ENCODE assay signal across 1 cellular context in the genomic region with DNA sequence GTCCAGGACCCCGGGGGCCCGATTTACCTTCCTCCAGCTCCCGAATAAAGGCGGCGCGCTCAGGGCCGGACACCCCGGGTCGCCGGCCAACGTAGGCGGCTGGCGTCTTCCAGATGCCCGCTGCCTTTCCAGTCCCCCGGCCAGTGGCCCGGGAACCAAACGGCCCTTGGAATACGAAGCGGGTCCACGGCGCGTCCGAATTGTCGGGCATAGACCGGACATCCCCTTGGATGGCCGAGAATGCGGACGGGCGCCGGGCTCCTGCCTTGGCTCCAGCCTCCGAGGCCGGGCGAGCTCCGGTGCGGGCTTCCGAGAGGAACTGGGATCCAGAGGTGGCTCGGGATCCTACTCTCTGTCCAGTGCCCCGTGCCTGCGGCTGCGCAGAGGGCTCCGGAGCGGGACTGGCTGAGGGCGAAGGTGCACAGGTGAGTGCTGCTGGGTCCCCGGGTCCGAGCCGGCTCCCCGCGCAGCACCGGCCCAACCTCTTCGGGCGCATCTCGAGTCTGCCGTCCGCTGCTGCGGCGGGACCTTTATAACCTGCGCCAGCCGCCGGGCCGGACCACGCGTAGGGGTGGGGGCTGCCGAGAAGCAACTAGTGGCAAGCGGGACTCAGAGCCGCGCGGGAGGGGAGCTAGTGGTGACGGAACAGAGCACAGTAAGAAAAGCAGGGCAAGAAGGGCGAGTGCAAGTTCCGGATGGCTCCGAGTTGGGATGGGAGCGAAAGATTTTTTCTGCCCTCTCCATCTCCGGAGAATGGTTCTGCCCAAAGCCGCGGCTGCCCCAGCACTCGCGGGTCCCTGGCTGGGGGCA.
A peak's percentile ranks its signal among the peaks of the same experiment; 100 is the strongest.
TF ChIP-seq lines count a peak whose summit lies in the region.

A gene with protein sequence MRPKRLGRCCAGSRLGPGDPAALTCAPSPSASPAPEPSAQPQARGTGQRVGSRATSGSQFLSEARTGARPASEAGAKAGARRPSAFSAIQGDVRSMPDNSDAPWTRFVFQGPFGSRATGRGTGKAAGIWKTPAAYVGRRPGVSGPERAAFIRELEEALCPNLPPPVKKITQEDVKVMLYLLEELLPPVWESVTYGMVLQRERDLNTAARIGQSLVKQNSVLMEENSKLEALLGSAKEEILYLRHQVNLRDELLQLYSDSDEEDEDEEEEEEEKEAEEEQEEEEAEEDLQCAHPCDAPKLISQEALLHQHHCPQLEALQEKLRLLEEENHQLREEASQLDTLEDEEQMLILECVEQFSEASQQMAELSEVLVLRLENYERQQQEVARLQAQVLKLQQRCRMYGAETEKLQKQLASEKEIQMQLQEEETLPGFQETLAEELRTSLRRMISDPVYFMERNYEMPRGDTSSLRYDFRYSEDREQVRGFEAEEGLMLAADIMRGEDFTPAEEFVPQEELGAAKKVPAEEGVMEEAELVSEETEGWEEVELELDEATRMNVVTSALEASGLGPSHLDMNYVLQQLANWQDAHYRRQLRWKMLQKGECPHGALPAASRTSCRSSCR (minus strand): TSS at position 505 of the 810 bp plus-strand sequence. CDS start 9 bp downstream, at position 496.

TF ChIP-seq in WTC11, 78 proteins besides CTCF, POLR2A, EP300 and RAD21 (continued from another document):
- TF ChIP-seq, protein P1, sequence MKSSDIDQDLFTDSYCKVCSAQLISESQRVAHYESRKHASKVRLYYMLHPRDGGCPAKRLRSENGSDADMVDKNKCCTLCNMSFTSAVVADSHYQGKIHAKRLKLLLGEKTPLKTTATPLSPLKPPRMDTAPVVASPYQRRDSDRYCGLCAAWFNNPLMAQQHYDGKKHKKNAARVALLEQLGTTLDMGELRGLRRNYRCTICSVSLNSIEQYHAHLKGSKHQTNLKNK (CRISPR knock-in tag; IDR thresholded peaks at IDR 0.05) = peak; percentile 65; the same call in 1 of the 2 replicates
- TF ChIP-seq CBFB (CRISPR knock-in tag; IDR thresholded peaks at IDR 0.05; ENCODE audit: low read depth) = peak; percentile 84; the same call in 1 of the 2 replicates
- 0 out of 2 replicates have a peak, but pooled peaks have one; percentile 65 for TF ChIP-seq ZBTB21 (CRISPR knock-in tag; IDR thresholded peaks at IDR 0.05; ENCODE audit: borderline replicate concordance)
- TF ChIP-seq, protein P2, sequence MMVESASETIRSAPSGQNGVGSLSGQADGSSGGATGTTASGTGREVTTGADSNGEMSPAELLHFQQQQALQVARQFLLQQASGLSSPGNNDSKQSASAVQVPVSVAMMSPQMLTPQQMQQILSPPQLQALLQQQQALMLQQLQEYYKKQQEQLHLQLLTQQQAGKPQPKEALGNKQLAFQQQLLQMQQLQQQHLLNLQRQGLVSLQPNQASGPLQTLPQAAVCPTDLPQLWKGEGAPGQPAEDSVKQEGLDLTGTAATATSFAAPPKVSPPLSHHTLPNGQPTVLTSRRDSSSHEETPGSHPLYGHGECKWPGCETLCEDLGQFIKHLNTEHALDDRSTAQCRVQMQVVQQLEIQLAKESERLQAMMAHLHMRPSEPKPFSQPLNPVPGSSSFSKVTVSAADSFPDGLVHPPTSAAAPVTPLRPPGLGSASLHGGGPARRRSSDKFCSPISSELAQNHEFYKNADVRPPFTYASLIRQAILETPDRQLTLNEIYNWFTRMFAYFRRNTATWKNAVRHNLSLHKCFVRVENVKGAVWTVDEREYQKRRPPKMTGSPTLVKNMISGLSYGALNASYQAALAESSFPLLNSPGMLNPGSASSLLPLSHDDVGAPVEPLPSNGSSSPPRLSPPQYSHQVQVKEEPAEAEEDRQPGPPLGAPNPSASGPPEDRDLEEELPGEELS (CRISPR knock-in tag; IDR thresholded peaks at IDR 0.05) = peak; percentile 17; the same call in 1 of the 2 replicates
- TF ChIP-seq SMAD3 (CRISPR knock-in tag; IDR thresholded peaks at IDR 0.05; ENCODE audit: borderline replicate concordance) = no peak
- TF ChIP-seq NR1H2 (CRISPR knock-in tag; IDR thresholded peaks at IDR 0.05) = no peak
- TF ChIP-seq, protein P3, sequence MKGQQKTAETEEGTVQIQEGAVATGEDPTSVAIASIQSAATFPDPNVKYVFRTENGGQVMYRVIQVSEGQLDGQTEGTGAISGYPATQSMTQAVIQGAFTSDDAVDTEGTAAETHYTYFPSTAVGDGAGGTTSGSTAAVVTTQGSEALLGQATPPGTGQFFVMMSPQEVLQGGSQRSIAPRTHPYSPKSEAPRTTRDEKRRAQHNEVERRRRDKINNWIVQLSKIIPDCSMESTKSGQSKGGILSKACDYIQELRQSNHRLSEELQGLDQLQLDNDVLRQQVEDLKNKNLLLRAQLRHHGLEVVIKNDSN (CRISPR knock-in tag; IDR thresholded peaks at IDR 0.05) = 0 out of 2 replicates have a peak, but pooled peaks have one; percentile 6
- TF ChIP-seq, protein P4, sequence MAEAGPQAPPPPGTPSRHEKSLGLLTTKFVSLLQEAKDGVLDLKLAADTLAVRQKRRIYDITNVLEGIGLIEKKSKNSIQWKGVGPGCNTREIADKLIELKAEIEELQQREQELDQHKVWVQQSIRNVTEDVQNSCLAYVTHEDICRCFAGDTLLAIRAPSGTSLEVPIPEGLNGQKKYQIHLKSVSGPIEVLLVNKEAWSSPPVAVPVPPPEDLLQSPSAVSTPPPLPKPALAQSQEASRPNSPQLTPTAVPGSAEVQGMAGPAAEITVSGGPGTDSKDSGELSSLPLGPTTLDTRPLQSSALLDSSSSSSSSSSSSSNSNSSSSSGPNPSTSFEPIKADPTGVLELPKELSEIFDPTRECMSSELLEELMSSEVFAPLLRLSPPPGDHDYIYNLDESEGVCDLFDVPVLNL (CRISPR knock-in tag; IDR thresholded peaks at IDR 0.05; ENCODE audit: borderline replicate concordance, low read depth) = 0 out of 2 replicates have a peak, but pooled peaks have one; percentile 20
- TF ChIP-seq, protein P5, sequence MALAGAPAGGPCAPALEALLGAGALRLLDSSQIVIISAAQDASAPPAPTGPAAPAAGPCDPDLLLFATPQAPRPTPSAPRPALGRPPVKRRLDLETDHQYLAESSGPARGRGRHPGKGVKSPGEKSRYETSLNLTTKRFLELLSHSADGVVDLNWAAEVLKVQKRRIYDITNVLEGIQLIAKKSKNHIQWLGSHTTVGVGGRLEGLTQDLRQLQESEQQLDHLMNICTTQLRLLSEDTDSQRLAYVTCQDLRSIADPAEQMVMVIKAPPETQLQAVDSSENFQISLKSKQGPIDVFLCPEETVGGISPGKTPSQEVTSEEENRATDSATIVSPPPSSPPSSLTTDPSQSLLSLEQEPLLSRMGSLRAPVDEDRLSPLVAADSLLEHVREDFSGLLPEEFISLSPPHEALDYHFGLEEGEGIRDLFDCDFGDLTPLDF (CRISPR knock-in tag; IDR thresholded peaks at IDR 0.05) = no peak
- TF ChIP-seq, protein P6, sequence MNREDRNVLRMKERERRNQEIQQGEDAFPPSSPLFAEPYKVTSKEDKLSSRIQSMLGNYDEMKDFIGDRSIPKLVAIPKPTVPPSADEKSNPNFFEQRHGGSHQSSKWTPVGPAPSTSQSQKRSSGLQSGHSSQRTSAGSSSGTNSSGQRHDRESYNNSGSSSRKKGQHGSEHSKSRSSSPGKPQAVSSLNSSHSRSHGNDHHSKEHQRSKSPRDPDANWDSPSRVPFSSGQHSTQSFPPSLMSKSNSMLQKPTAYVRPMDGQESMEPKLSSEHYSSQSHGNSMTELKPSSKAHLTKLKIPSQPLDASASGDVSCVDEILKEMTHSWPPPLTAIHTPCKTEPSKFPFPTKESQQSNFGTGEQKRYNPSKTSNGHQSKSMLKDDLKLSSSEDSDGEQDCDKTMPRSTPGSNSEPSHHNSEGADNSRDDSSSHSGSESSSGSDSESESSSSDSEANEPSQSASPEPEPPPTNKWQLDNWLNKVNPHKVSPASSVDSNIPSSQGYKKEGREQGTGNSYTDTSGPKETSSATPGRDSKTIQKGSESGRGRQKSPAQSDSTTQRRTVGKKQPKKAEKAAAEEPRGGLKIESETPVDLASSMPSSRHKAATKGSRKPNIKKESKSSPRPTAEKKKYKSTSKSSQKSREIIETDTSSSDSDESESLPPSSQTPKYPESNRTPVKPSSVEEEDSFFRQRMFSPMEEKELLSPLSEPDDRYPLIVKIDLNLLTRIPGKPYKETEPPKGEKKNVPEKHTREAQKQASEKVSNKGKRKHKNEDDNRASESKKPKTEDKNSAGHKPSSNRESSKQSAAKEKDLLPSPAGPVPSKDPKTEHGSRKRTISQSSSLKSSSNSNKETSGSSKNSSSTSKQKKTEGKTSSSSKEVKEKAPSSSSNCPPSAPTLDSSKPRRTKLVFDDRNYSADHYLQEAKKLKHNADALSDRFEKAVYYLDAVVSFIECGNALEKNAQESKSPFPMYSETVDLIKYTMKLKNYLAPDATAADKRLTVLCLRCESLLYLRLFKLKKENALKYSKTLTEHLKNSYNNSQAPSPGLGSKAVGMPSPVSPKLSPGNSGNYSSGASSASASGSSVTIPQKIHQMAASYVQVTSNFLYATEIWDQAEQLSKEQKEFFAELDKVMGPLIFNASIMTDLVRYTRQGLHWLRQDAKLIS (CRISPR knock-in tag; IDR thresholded peaks at IDR 0.05; ENCODE audit: borderline replicate concordance) = 0 out of 2 replicates have a peak, but pooled peaks have one; percentile 59
- peak; percentile 67; the same call in 1 of the 2 replicates for TF ChIP-seq ETV6 (CRISPR knock-in tag; IDR thresholded peaks at IDR 0.05)
- no peak for TF ChIP-seq ZNF423 (CRISPR knock-in tag; IDR thresholded peaks at IDR 0.05)
- TF ChIP-seq ZNF121 (CRISPR knock-in tag; IDR thresholded peaks at IDR 0.05) = peak; percentile 93
- TF ChIP-seq, protein P7, sequence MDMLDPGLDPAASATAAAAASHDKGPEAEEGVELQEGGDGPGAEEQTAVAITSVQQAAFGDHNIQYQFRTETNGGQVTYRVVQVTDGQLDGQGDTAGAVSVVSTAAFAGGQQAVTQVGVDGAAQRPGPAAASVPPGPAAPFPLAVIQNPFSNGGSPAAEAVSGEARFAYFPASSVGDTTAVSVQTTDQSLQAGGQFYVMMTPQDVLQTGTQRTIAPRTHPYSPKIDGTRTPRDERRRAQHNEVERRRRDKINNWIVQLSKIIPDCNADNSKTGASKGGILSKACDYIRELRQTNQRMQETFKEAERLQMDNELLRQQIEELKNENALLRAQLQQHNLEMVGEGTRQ (CRISPR knock-in tag; IDR thresholded peaks at IDR 0.05) = 0 out of 2 replicates have a peak, but pooled peaks have one; percentile 23
- peak; percentile 49 for TF ChIP-seq TEAD1 (CRISPR knock-in tag; IDR thresholded peaks at IDR 0.05)
